Comparison of ENCODE assay signal across 16 cellular contexts in the genomic region with DNA sequence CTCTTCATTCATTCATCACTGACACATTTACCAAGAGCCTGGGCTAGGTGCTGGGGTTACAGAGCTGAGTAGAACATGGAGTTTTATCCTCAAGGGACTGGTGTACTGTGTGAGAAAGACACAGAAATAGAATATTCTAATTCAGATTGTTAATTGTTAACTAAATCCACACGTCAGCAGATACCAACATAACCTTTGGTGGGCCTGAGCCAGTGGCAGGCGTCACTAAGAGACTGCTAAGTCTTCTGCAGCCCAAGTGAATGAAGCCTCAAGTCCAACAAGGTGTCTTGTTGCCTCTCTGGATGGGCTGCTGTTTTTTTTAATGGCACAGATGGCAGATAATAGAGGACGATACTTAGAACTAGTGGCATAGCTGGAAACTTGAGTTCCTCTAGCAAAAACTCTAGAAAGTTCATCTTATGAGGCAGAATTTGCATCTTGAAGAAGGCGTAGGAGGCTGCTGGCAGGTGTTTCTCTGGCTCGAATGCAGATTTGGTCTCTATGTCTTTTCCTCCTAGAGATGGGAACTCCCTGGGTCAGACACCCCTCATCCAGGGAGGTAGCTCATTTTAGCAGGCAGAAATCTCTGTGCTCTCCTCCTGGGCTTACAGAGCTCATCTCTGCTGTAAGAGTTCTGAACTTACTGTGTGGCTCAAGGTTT.
A peak's percentile ranks its signal among the peaks of the same experiment; 100 is the strongest.
DNase-seq lines count a peak whose midpoint lies in the region; ATAC-seq and TF ChIP-seq lines count a peak whose summit lies in the region.
"Had no signal": no experiment of that assay in that cellular context is flagged by ENCODE, and none has a peak within 500 bp of the region (broad histone marks: within the 10 kb centered on the region; RNA-seq: fewer than 3 reads in every experiment).

No MANE protein-coding gene starts in this region.

- H3K27ac ChIP-seq in psoas muscle = peak overlapping the region; percentile 56
- H3K27ac ChIP-seq: gastroesophageal sphincter, right lobe of liver, testis had no signal

- ATAC-seq in GM19023 (IDR thresholded peaks at IDR 0.05; ENCODE audit: unreplicated experiment) = peak; percentile 68
- ATAC-seq in GM21723 (IDR thresholded peaks at IDR 0.05; ENCODE audit: unreplicated experiment) = peak; percentile 72
- peak; percentile 59 for ATAC-seq in HG03139 (IDR thresholded peaks at IDR 0.05; ENCODE audit: unreplicated experiment)
- ATAC-seq in psoas muscle = peak in 1 of 4 donors; percentile 3
- ATAC-seq: gastroesophageal sphincter; naive thymus-derived CD4-positive, alpha-beta T cell; right lobe of liver had no signal

- no peak for TF ChIP-seq CTCF in psoas muscle (IDR thresholded peaks at IDR 0.05)

- WGBS in psoas muscle, 3 donors = 43 to 59% (median 43%) methylated on average over 5 of the region's 5 CpGs

- H3K27me3 ChIP-seq in psoas muscle (ENCODE audit: insufficient read depth in 3 of 3, low read length in 2 of 3) = no peaks in the 10 kb centered on the region
- H3K27me3 ChIP-seq: gastroesophageal sphincter, right lobe of liver, testis had no signal

- peaks cover 15% of the 10 kb centered on the region for H3K4me1 ChIP-seq in psoas muscle
- H3K4me1 ChIP-seq: right lobe of liver, testis had no signal

- H3K36me3 ChIP-seq in psoas muscle (ENCODE audit: insufficient read depth in 1 of 2, low read depth in 1 of 2) = no peaks in the 10 kb centered on the region
- H3K36me3 ChIP-seq: right lobe of liver had no signal

- intact Hi-C loops in psoas muscle (cut with DNase I) = loop anchor here in 1 of 2 donors (10.0 kb wide), 1 partner anchor 56 kb away; no protein-coding TSS in a partner anchor

- no peak for DNase-seq in psoas muscle
- DNase-seq in glomerular visceral epithelial cell (ENCODE audit: extremely low spot score) = no peak
- DNase-seq in stimulated activated CD4-positive, alpha-beta T cell treated with anti-CD3 and anti-CD28 coated beads, Interleukin-2, amount 100 ng/mL, for 48 hours = no peak
- DNase-seq in foreskin melanocyte = no peak
- DNase-seq in activated CD4-positive, CD25-positive, alpha-beta regulatory T cell treated with anti-CD3 and anti-CD28 coated beads, Interleukin-2, amount 50 U/mL, for 72 hours = no peak
- DNase-seq: effector CD8-positive, alpha-beta T cell; IMR-90; kidney glomerular epithelial cell; naive thymus-derived CD4-positive, alpha-beta T cell; NCI-H187; testis had no signal

- H3K9me3 ChIP-seq in psoas muscle = no peaks in the 10 kb centered on the region
- H3K9me3 ChIP-seq: gastroesophageal sphincter, right lobe of liver, testis had no signal

- H3K4me3 ChIP-seq in psoas muscle = peak overlapping the region; percentile 22
- H3K4me3 ChIP-seq: gastroesophageal sphincter, right lobe of liver, testis had no signal
